Comparison of ENCODE assay signal across 8 cellular contexts in the genomic region with DNA sequence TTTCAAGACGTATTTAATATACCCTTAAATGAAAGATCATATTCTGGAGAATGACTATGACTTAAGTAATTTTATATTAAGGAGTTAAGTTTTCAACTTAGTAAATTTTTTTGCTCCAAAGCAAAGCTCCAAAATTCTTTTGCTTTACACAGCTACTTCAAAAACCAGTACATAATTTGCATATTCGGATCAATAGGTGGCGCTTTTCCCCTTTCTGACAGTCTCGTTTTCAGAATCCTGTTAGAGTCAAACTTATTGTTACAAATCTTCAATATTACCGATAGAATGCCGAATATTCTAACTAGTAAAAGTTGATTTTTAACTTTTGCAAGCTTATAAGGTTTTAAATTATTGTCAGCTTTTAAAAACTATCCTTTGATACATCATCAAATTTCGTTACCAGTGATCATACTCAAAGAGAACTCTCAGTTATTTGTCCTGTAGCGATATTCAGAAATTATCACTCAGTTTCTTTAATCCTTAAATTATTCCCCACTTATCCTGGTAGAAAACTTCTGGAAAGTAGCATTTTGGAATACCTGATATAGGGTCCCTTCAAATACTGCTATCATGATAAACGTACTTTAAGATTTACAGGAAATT.
A peak's percentile ranks its signal among the peaks of the same experiment; 100 is the strongest.
DNase-seq lines count a peak whose midpoint lies in the region; ATAC-seq and TF ChIP-seq lines count a peak whose summit lies in the region.

No MANE protein-coding gene starts in this region.

- no peaks in the 10 kb centered on the region for H3K4me1 ChIP-seq in foreskin keratinocyte

- H3K4me3 ChIP-seq in GM06990 (replicated peaks; ENCODE audit: low read depth, low read length), result no peak overlapping the region

- ATAC-seq in HG03066 (IDR thresholded peaks at IDR 0.05; ENCODE audit: low read depth, unreplicated experiment), result peak; percentile 69
- no peak for ATAC-seq in foreskin keratinocyte
- ATAC-seq in HG03025 (IDR thresholded peaks at IDR 0.05; ENCODE audit: low FRiP score, unreplicated experiment), result no peak
- ATAC-seq in GM21515 (IDR thresholded peaks at IDR 0.05; ENCODE audit: unreplicated experiment), result no peak

- H3K27me3 ChIP-seq in GM06990 (replicated peaks; ENCODE audit: control insufficient read depth, insufficient read depth, low read length), result no peaks in the 10 kb centered on the region
- no peaks in the 10 kb centered on the region for H3K27me3 ChIP-seq in foreskin keratinocyte

- TF ChIP-seq CTCF in GM06990 (IDR thresholded peaks at IDR 0.05; ENCODE audit: insufficient read depth, low read length, poor library complexity, severe bottlenecking) (peak; percentile 62), foreskin keratinocyte (conservative IDR thresholded peaks at IDR 0.05) (peak; percentile 62)

- no peaks in the 10 kb centered on the region for H3K36me3 ChIP-seq in GM06990 (ENCODE audit: control insufficient read depth, insufficient read depth, low read length)

- DNase-seq in GM06990 (ENCODE audit: extremely low read depth, insufficient read length), result no peak
- peak; percentile 25 for DNase-seq in SHP77 treated with DMSO at 0.1 percent for 48 hours (lab: John Stamatoyannopoulos, UW)
- DNase-seq in foreskin keratinocyte, result peak in 1 of 2 donors; percentile 11
- DNase-seq in DMS153 treated with DMSO at 0.1 percent for 48 hours (lab: John Stamatoyannopoulos, UW; ENCODE audit: unreplicated experiment), result no peak
- DNase-seq in stimulated activated CD4-positive, alpha-beta T cell treated with anti-CD3 and anti-CD28 coated beads, Interleukin-4, amount 100 ng/mL, for 1 hour, result no peak

- no peak overlapping the region for H3K27ac ChIP-seq in foreskin keratinocyte
